8 cellular contexts compared by ENCODE assay signal in genomic region chr3:185215873-185216586, GRCh38. TPM values are rescaled to one million over a fixed set of nuclear protein-coding genes. Genes with fewer than 3 reads are reported as not detected.
A peak's percentile ranks its signal among the peaks of the same experiment; 100 is the strongest.
DNase-seq lines count a peak whose midpoint lies in the region; ATAC-seq and TF ChIP-seq lines count a peak whose summit lies in the region.

No MANE protein-coding gene starts in this region.

- H3K4me3 ChIP-seq in GM12864 (ENCODE audit: low read depth, low read length), result peak overlapping the region; percentile 35
- peak overlapping the region; percentile 12 for H3K4me3 ChIP-seq in colonic mucosa

- H3K36me3 Mint-ChIP-seq in neural crest cell (ENCODE audit: low read depth), result no peaks in the 10 kb centered on the region

- no peak overlapping the region for H3K27ac ChIP-seq in colonic mucosa

- intact Hi-C loops in colonic mucosa (cut with DNase I), result no loop called here

- H3K27me3 ChIP-seq in colonic mucosa, result no peaks in the 10 kb centered on the region

- DNase-seq in GM12864 (ENCODE audit: low read depth) (no peak), NCI-H2171 (lab: John Stamatoyannopoulos, UW) (peak; percentile 10), colonic mucosa (no peak), neural crest cell (ENCODE audit: low read depth, low spot score) (no peak), HuH-7 (ENCODE audit: low spot score) (no peak)
- no peak for DNase-seq in activated CD4-positive, alpha-beta T cell treated with anti-CD3 and anti-CD28 coated beads for 4 hours
- no peak for DNase-seq in stimulated activated naive CD8-positive, alpha-beta T cell treated with anti-CD3 and anti-CD28 coated beads, Interleukin-15, Interleukin-2, amounts not matched to agents 100 U/mL and 50 U/mL, for 24 hours

- no peak overlapping the region for H3K27ac Mint-ChIP-seq in neural crest cell (ENCODE audit: unreplicated experiment)

- no peak overlapping the region for H3K9ac ChIP-seq in colonic mucosa (ENCODE audit: low read depth in 2 of 2, low read length in 2 of 2)

- peak; percentile 45 for TF ChIP-seq CTCF in GM12864 (IDR thresholded peaks at IDR 0.05; ENCODE audit: low read depth, low read length, missing control alignments)
- TF ChIP-seq CTCF in colonic mucosa (IDR thresholded peaks at IDR 0.05), result no peak
- peak; percentile 83 for TF ChIP-seq CTCF in neural crest cell (conservative IDR thresholded peaks at IDR 0.05)

- no peaks in the 10 kb centered on the region for H3K36me3 ChIP-seq in colonic mucosa

- H3K4me1 ChIP-seq in colonic mucosa, result no peaks in the 10 kb centered on the region

- H3K4me3 Mint-ChIP-seq in neural crest cell, result peak overlapping the region; percentile 62

- H3K9me3 Mint-ChIP-seq in neural crest cell, result no peaks in the 10 kb centered on the region

- peaks cover 10% of the 10 kb centered on the region for H3K4me1 Mint-ChIP-seq in neural crest cell

- no peak for ATAC-seq in HG02623 (IDR thresholded peaks at IDR 0.05; ENCODE audit: unreplicated experiment)
- ATAC-seq in stimulated activated naive CD8-positive, alpha-beta T cell treated with anti-CD3 and anti-CD28 coated beads, Interleukin-15, Interleukin-2, amounts not matched to agents 100 U/mL and 50 U/mL, for 24 hours, result no peak

- H3K27me3 Mint-ChIP-seq in neural crest cell (ENCODE audit: low read depth), result no peaks in the 10 kb centered on the region

- H3K9me3 ChIP-seq in colonic mucosa, result no peaks in the 10 kb centered on the region

RNA-seq across cellular contexts. Expression of gene EHHADH, which starts 37.8 kb away (rescaled TPM):
- total RNA-seq in colonic mucosa (10 to 100 TPM; 32.7 to 48.9 TPM), neural crest cell (2.8 and 2.9 TPM in 2 replicates)
